21 cellular contexts compared by ENCODE assay signal in genomic region chr7:107064255-107064654, GRCh38. TPM values are rescaled to one million over a fixed set of nuclear protein-coding genes. Genes with fewer than 3 reads are reported as not detected.
A peak's percentile ranks its signal among the peaks of the same experiment; 100 is the strongest.
DNase-seq lines count a peak whose midpoint lies in the region; ATAC-seq and TF ChIP-seq lines count a peak whose summit lies in the region.
"Had no signal": no experiment of that assay in that cellular context is flagged by ENCODE, and none has a peak within 500 bp of the region (broad histone marks: within the 10 kb centered on the region; RNA-seq: fewer than 3 reads in every experiment).

No MANE protein-coding gene starts in this region.

- in situ Hi-C loops in brain microvascular endothelial cell (cut with HindIII; ENCODE audit: low pct_ligation_motif_present, low sequenced_read_pairs) = no loop called here

- H3K27ac Mint-ChIP-seq in GM23338 = peak overlapping the region; percentile 42; the same call in 1 of the 2 replicates
- H3K27ac Mint-ChIP-seq: B cell had no signal

- no peaks in the 10 kb centered on the region for H3K27me3 ChIP-seq in GM23338 (ENCODE audit: insufficient read depth)
- H3K27me3 ChIP-seq in mesenchymal stem cell (ENCODE audit: control insufficient read depth in 1 of 2, insufficient read depth in 1 of 2, low read length in 2 of 2) = no peaks in the 10 kb centered on the region
- no peaks in the 10 kb centered on the region for H3K27me3 ChIP-seq in stomach
- no peaks in the 10 kb centered on the region; the same call in 1 of the 2 replicates for H3K27me3 ChIP-seq in BE2C
- H3K27me3 ChIP-seq in brain microvascular endothelial cell (replicated peaks) = no peaks in the 10 kb centered on the region

- no peak overlapping the region for H3K27ac ChIP-seq in GM23338 (ENCODE audit: low read depth)
- H3K27ac ChIP-seq in mesenchymal stem cell (ENCODE audit: low read length, poor library complexity, severe bottlenecking) = no peak overlapping the region
- peak overlapping the region in 3 of 5 donors; percentile 18 to 60 (median 46) for H3K27ac ChIP-seq in stomach
- no peak overlapping the region for H3K27ac ChIP-seq in brain microvascular endothelial cell
- H3K27ac ChIP-seq: A549 had no signal

- H3K36me3 Mint-ChIP-seq in GM23338 (ENCODE audit: low read depth) = no peaks in the 10 kb centered on the region

- peak overlapping the region; percentile 92 for H4K91ac ChIP-seq in mesenchymal stem cell (ENCODE audit: low read length)

- no peak for TF ChIP-seq EP300 in stomach (IDR thresholded peaks at IDR 0.05)

- H3K9ac ChIP-seq in mesenchymal stem cell (ENCODE audit: low read length) = no peak overlapping the region

- no peaks in the 10 kb centered on the region for H3K9me2 ChIP-seq in GM23338 (ENCODE audit: insufficient read depth)

- H3K4me3 ChIP-seq in GM23338 (no peak overlapping the region), mesenchymal stem cell (ENCODE audit: insufficient read depth in 1 of 2, low read depth in 1 of 2, low read length in 2 of 2) (no peak overlapping the region), stomach (no peak overlapping the region), BE2C (ENCODE audit: low read depth, low read length) (no peak overlapping the region), brain microvascular endothelial cell (ENCODE audit: low read depth, low read length) (no peak overlapping the region)
- H3K4me3 ChIP-seq: A549 had no signal

- peak overlapping the region; percentile 77 for H2BK120ac ChIP-seq in mesenchymal stem cell (ENCODE audit: low read depth, low read length)

- H3K4me1 ChIP-seq in GM23338 (ENCODE audit: insufficient read depth) (peaks cover 21% of the 10 kb centered on the region), mesenchymal stem cell (ENCODE audit: control insufficient read depth, insufficient read depth, low read depth, low read length) (no peaks in the 10 kb centered on the region), stomach (peaks cover 4 to 6% (median 5%) of the 10 kb centered on the region in 4 donors), BE2C (no peaks in the 10 kb centered on the region)
- H3K4me1 ChIP-seq: A549 had no signal

- intact Hi-C loops in stomach (cut with DNase I; ENCODE audit: low total_unique reads) = no loop called here

- H2BK15ac ChIP-seq in mesenchymal stem cell (ENCODE audit: low read depth, poor library complexity, severe bottlenecking) = no peak overlapping the region

- no peaks in the 10 kb centered on the region for H3K9me3 Mint-ChIP-seq in GM23338

- H4K8ac ChIP-seq in mesenchymal stem cell (ENCODE audit: low read length) = peak overlapping the region; percentile 82

- H2AFZ ChIP-seq in GM23338 (no peak overlapping the region), mesenchymal stem cell (ENCODE audit: low read depth, low read length) (no peak overlapping the region)

- no peak overlapping the region for H3K4me3 Mint-ChIP-seq in GM23338
- H3K4me3 Mint-ChIP-seq: B cell had no signal

- H2BK5ac ChIP-seq in mesenchymal stem cell (ENCODE audit: low read depth, low read length, poor library complexity, severe bottlenecking) = no peak overlapping the region

- peaks cover 2% of the 10 kb centered on the region for H3K27me3 Mint-ChIP-seq in GM23338 (ENCODE audit: insufficient read depth, low read depth, poor library complexity)

- TF ChIP-seq CTCF in GM23338 (conservative IDR thresholded peaks at IDR 0.05; ENCODE audit: low read depth in 2 of 2) = no peak
- TF ChIP-seq CTCF in stomach (IDR thresholded peaks at IDR 0.05) = no peak
- TF ChIP-seq CTCF in BE2C (IDR thresholded peaks at IDR 0.05; ENCODE audit: low read depth, low read length) = no peak
- no peak for TF ChIP-seq CTCF in brain microvascular endothelial cell (IDR thresholded peaks at IDR 0.05; ENCODE audit: low read depth, low read length, missing control alignments)

- peaks cover 26% of the 10 kb centered on the region for H3K4me1 Mint-ChIP-seq in GM23338

- H3K14ac ChIP-seq in mesenchymal stem cell (ENCODE audit: low read length in 2 of 2) = no peak overlapping the region

- peak overlapping the region; percentile 37 to 89 for H3K18ac ChIP-seq in mesenchymal stem cell (ENCODE audit: low read depth in 1 of 2, low read length in 2 of 2)

- ATAC-seq in GM23338 (no peak), GM21786 (IDR thresholded peaks at IDR 0.05; ENCODE audit: unreplicated experiment) (no peak)
- ATAC-seq: A549 had no signal

- H3K4ac ChIP-seq in mesenchymal stem cell (ENCODE audit: low read depth in 1 of 2, low read length in 2 of 2) = peak overlapping the region; percentile 64 to 65

- H3K9me3 ChIP-seq in mesenchymal stem cell (ENCODE audit: control insufficient read depth, low read length) (no peaks in the 10 kb centered on the region), stomach (no peaks in the 10 kb centered on the region), BE2C (no peaks in the 10 kb centered on the region)
- H3K9me3 ChIP-seq: A549 had no signal

- no peaks in the 10 kb centered on the region for H3F3A ChIP-seq in GM23338 (replicated peaks; ENCODE audit: low read depth)

- WGBS in mesenchymal stem cell = 76% methylated on average over 7 of the region's 7 CpGs
- 72 to 89% (median 83%) methylated on average over 7 of the region's 7 CpGs for WGBS in stomach, 5 donors

- no peak overlapping the region for H2AK5ac ChIP-seq in mesenchymal stem cell (ENCODE audit: low read length, severe bottlenecking)

- no peaks in the 10 kb centered on the region for H3K79me1 ChIP-seq in mesenchymal stem cell (replicated peaks; ENCODE audit: low read length, poor library complexity, severe bottlenecking)

- H3K36me3 ChIP-seq in GM23338 (ENCODE audit: insufficient read depth) (no peaks in the 10 kb centered on the region), mesenchymal stem cell (ENCODE audit: control insufficient read depth in 1 of 2, insufficient read depth in 2 of 2, low read depth in 1 of 2, low read length in 2 of 2) (no peaks in the 10 kb centered on the region), stomach (no peaks in the 10 kb centered on the region), BE2C (no peaks in the 10 kb centered on the region), brain microvascular endothelial cell (replicated peaks) (no peaks in the 10 kb centered on the region)

- H4K20me1 ChIP-seq in GM23338 (replicated peaks; ENCODE audit: insufficient read depth) = no peaks in the 10 kb centered on the region

- H3K79me2 ChIP-seq in GM23338 (replicated peaks; ENCODE audit: insufficient read depth) = peaks cover 81% of the 10 kb centered on the region

- TF ChIP-seq POLR2A in stomach (IDR thresholded peaks at IDR 0.05) (no peak), erythroblast (IDR thresholded peaks at IDR 0.05; ENCODE audit: low read length) (no peak)

- H2BK12ac ChIP-seq in mesenchymal stem cell (ENCODE audit: low read length in 2 of 2) = peak overlapping the region; percentile 21 to 80

- H3K23ac ChIP-seq in mesenchymal stem cell (ENCODE audit: low read length in 2 of 2) = no peak overlapping the region

- H3K4me2 ChIP-seq in GM23338 (no peak overlapping the region), mesenchymal stem cell (ENCODE audit: low read length, poor library complexity, severe bottlenecking) (no peak overlapping the region)
- H3K4me2 ChIP-seq: A549 had no signal

- no peak for DNase-seq in GM23338 (ENCODE audit: low spot score)
- peak; percentile 21 for DNase-seq in amniotic epithelial cell (ENCODE audit: low read depth)
- DNase-seq in mesenchymal stem cell = no peak
- no peak for DNase-seq in stomach
- DNase-seq in erythroblast (lab: John Stamatoyannopoulos, UW) = no peak
- DNase-seq in BE2C = no peak
- DNase-seq in brain microvascular endothelial cell = no peak
- DNase-seq: DMS53, EL, GF-D8, MM.1S, NCI-H1048, NCI-H1436, NCI-H1930, NCI-H345, NCI-H524 treated with DMSO at 0.1 percent for 48 hours, NCI-H82, Right ventricle myocardium superior had no signal

TF ChIP-seq in GM23338, 12 proteins besides CTCF, POLR2A, EP300 and RAD21 (continues in another document):
- no peak for TF ChIP-seq EZH2phosphoT487 (IDR thresholded peaks at IDR 0.05; ENCODE audit: unreplicated experiment)
- TF ChIP-seq ZNF114 (CRISPR knock-in tag; IDR thresholded peaks at IDR 0.05) = no peak
- no peak for TF ChIP-seq EZH2 (IDR thresholded peaks at IDR 0.05; ENCODE audit: low read depth, unreplicated experiment)
- TF ChIP-seq JUNB (IDR thresholded peaks at IDR 0.05; ENCODE audit: unreplicated experiment) = no peak
- no peak for TF ChIP-seq NANOG (IDR thresholded peaks at IDR 0.05; ENCODE audit: borderline replicate concordance)

RNA-seq across cellular contexts. Expression of gene PRKAR2B, which starts 19.8 kb away (rescaled TPM):
- 48.8 and 53.6 TPM in 2 replicates for total RNA-seq in GM23338 (2014; rRNA removed; shearing (Covaris generic))
- polyA plus RNA-seq in GM23338 (2016; fragmentation: Nextera tagmentation; extraction: Ambion mirVana) (50.6 and 76.8 TPM in 2 replicates), stomach (10 to 100 TPM; 20.2 to 39.6 (median 20.5) TPM)
- 37.8 TPM for polyA plus RNA-seq in mesenchymal stem cell (2013, experiment 1 of 2)
- polyA plus RNA-seq in mesenchymal stem cell (2013, experiment 2 of 2) = 39.8 TPM
- total RNA-seq in stomach = 10 to 100 TPM in 3 of 5 donors, 1 to 10 TPM in 2; 4.7 to 34.5 (median 10.1) TPM
- 13.2 TPM for polyA plus RNA-seq in BE2C (2012; ENCODE audit: insufficient read depth, insufficient read length, low read depth)

Comparison
In these comparisons a context has a peak if more than half of its experiments do, and no peak if none do; other contexts are left out.
1. H3K27ac ChIP-seq: peak in stomach (3 of 5); none in GM23338 (single experiment), mesenchymal stem cell (single experiment) and brain microvascular endothelial cell (single experiment).